In genomic region chr6:80106418-80107235, GRCh38 we compare ENCODE assay signal across 1 cellular context.
A peak's percentile ranks its signal among the peaks of the same experiment; 100 is the strongest.
TF ChIP-seq lines count a peak whose summit lies in the region.

TSS of gene BCKDHB (plus strand) at chr6:80106671. CDS start at chr6:80106694, 23 bp downstream.

TF ChIP-seq in H1, 55 proteins besides CTCF, POLR2A, EP300 and RAD21 (continued from another document):
- TF ChIP-seq BCL11A (IDR thresholded peaks at IDR 0.05; ENCODE audit: low read depth in 2 of 2, low read length in 2 of 2) (no peak), GTF2F1 (IDR thresholded peaks at IDR 0.05; ENCODE audit: borderline replicate concordance, low read depth, low read length) (0 out of 2 replicates have a peak, but pooled peaks have one; percentile 39), CREB1 (IDR thresholded peaks at IDR 0.05) (peak; percentile 63; the same call in 1 of the 2 replicates), MAFK (IDR thresholded peaks at IDR 0.05; ENCODE audit: low read depth, low read length) (no peak), CHD2 (IDR thresholded peaks at IDR 0.05; ENCODE audit: low read length) (peak; percentile 66), KDM1A (IDR thresholded peaks at IDR 0.05; ENCODE audit: borderline replicate concordance, low read length) (no peak), RXRA (IDR thresholded peaks at IDR 0.05; ENCODE audit: insufficient read depth, low read depth, low read length) (no peak), ZNF274 (IDR thresholded peaks at IDR 0.05; ENCODE audit: borderline replicate concordance, extremely low read depth, low read length) (no peak), ASH2L (IDR thresholded peaks at IDR 0.05; ENCODE audit: low read length) (peak; percentile 87), HDAC2 (IDR thresholded peaks at IDR 0.05; ENCODE audit: borderline replicate concordance in 1 of 2, low read depth in 2 of 2, low read length in 2 of 2) (no peak; a peak in 1 of 4 replicates), TAF1 (IDR thresholded peaks at IDR 0.05; ENCODE audit: low read depth, low read length) (peak; percentile 99), ATF3 (IDR thresholded peaks at IDR 0.05; ENCODE audit: insufficient read depth, low read depth, low read length) (no peak), SIX5 (IDR thresholded peaks at IDR 0.05; ENCODE audit: low read depth, low read length) (no peak), BACH1 (IDR thresholded peaks at IDR 0.05; ENCODE audit: low read length) (no peak), TAF7 (optimal IDR thresholded peaks at IDR 0.05; ENCODE audit: borderline replicate concordance, low read depth, low read length) (peak; percentile 94), POU5F1 (IDR thresholded peaks at IDR 0.05; ENCODE audit: low read depth, low read length) (no peak), CHD1 (IDR thresholded peaks at IDR 0.05; ENCODE audit: low read depth, low read length) (no peak), TEAD4 (IDR thresholded peaks at IDR 0.05; ENCODE audit: low read depth, low read length) (no peak), CHD7 (IDR thresholded peaks at IDR 0.05; ENCODE audit: insufficient replicate concordance, low read length) (no peak), SAP30 (IDR thresholded peaks at IDR 0.05; ENCODE audit: insufficient read depth, insufficient replicate concordance, low read length) (no peak), PHF8 (conservative IDR thresholded peaks at IDR 0.05; ENCODE audit: low read depth, low read length) (peak; percentile 92), CEBPB (IDR thresholded peaks at IDR 0.05; ENCODE audit: low read depth, low read length) (no peak), SRF (IDR thresholded peaks at IDR 0.05; ENCODE audit: low read depth, low read length) (no peak), MAX (IDR thresholded peaks at IDR 0.05) (peak; percentile 49; the same call in 1 of the 2 replicates), SP2 (IDR thresholded peaks at IDR 0.05; ENCODE audit: low read length) (no peak), POLR2AphosphoS5 (IDR thresholded peaks at IDR 0.05; ENCODE audit: low read depth, low read length) (peak; percentile 97), NRF1 (IDR thresholded peaks at IDR 0.05; ENCODE audit: low read depth, low read length) (peak; percentile 79), HDAC6 (IDR thresholded peaks at IDR 0.05; ENCODE audit: low read depth, low read length) (no peak), SIN3A (conservative IDR thresholded peaks at IDR 0.05 in 1 of 2, IDR thresholded peaks at IDR 0.05 in 1 of 2; ENCODE audit: low read depth in 1 of 2, low read length in 2 of 2) (peak; percentile 57 to 80; a peak in 2 of 4 replicates), ATF2 (IDR thresholded peaks at IDR 0.05; ENCODE audit: low read length) (no peak), SP1 (IDR thresholded peaks at IDR 0.05; ENCODE audit: low read depth, low read length) (peak; percentile 51; the same call in 1 of the 2 replicates), E2F6 (IDR thresholded peaks at IDR 0.05) (peak; percentile 62), YY1 (IDR thresholded peaks at IDR 0.05; ENCODE audit: low read depth, low read length) (peak; percentile 86), NANOG (IDR thresholded peaks at IDR 0.05; ENCODE audit: insufficient read depth, low read depth, low read length, poor library complexity, severe bottlenecking) (no peak), KDM5A (IDR thresholded peaks at IDR 0.05; ENCODE audit: low read length) (no peak)
